23 cellular contexts compared by ENCODE assay signal in genomic region chr1:56050911-56051310, GRCh38.
DNase-seq lines count a peak whose midpoint lies in the region; ATAC-seq and TF ChIP-seq lines count a peak whose summit lies in the region.
"Had no signal": no experiment of that assay in that cellular context is flagged by ENCODE, and none has a peak within 500 bp of the region (broad histone marks: within the 10 kb centered on the region; RNA-seq: fewer than 3 reads in every experiment).

No MANE protein-coding gene starts in this region.

- H3K4me1 Mint-ChIP-seq in neural crest cell: peaks cover 19% of the 10 kb centered on the region
- H3K4me1 Mint-ChIP-seq: CD14-positive monocyte; CD8-positive, alpha-beta memory T cell had no signal

- TF ChIP-seq CTCF in astrocyte of the spinal cord (IDR thresholded peaks at IDR 0.05; ENCODE audit: low read depth, low read length): no peak
- no peak for TF ChIP-seq CTCF in neural crest cell (conservative IDR thresholded peaks at IDR 0.05)

- H3K4me3 ChIP-seq in astrocyte of the spinal cord (ENCODE audit: low read depth, low read length): no peak overlapping the region
- H3K4me3 ChIP-seq: A549; BLaER1 treated with 17β-estradiol and CSF1 and Interleukin-3, amounts not matched to agents 10 nM and 100 nM; GM12878; GM23248 had no signal

- no peak overlapping the region for H3K4me3 Mint-ChIP-seq in neural crest cell
- H3K4me3 Mint-ChIP-seq: CD14-positive monocyte; CD4-positive, alpha-beta T cell; CD8-positive, alpha-beta memory T cell had no signal

- no peaks in the 10 kb centered on the region for H3K36me3 Mint-ChIP-seq in neural crest cell (ENCODE audit: low read depth)
- H3K36me3 Mint-ChIP-seq: CD14-positive monocyte; CD8-positive, alpha-beta memory T cell had no signal

- no peaks in the 10 kb centered on the region for H3K9me3 Mint-ChIP-seq in neural crest cell

- no peaks in the 10 kb centered on the region for H3K27me3 Mint-ChIP-seq in neural crest cell (ENCODE audit: low read depth)
- H3K27me3 Mint-ChIP-seq: CD4-positive, alpha-beta T cell; CD8-positive, alpha-beta memory T cell had no signal

- in situ Hi-C loops in astrocyte of the spinal cord (cut with HindIII; ENCODE audit: low sequenced_read_pairs): no loop called here

- H3K27ac Mint-ChIP-seq in neural crest cell (ENCODE audit: unreplicated experiment): peak overlapping the region; percentile 13
- H3K27ac Mint-ChIP-seq: CD14-positive monocyte; CD4-positive, alpha-beta T cell; CD8-positive, alpha-beta memory T cell had no signal

- no peak for ATAC-seq in HG02840 (IDR thresholded peaks at IDR 0.05; ENCODE audit: low FRiP score, unreplicated experiment)
- ATAC-seq in SK-N-SH treated with all-trans-retinoic acid at 6 μM for 48 hours: no peak
- ATAC-seq: A549, GM12878 had no signal

- peak; percentile 51 for DNase-seq in astrocyte of the spinal cord (ENCODE audit: low read depth, low spot score)
- DNase-seq in kidney glomerular epithelial cell (lab: John Stamatoyannopoulos, UW): peak; percentile 34
- no peak for DNase-seq in neural crest cell (ENCODE audit: low read depth, low spot score)
- DNase-seq in stimulated activated naive CD4-positive, alpha-beta T cell treated with Interleukin-2 at 50 U/mL for 16 hours (lab: John Stamatoyannopoulos, UW): no peak
- DNase-seq: 8988T; ACHN; AML-193; BE2C; CD4-positive, alpha-beta T cell; CD8-positive, alpha-beta memory T cell; DMS 273 treated with DMSO at 0.1 percent for 48 hours; DMS79; EL; GDM1; GM23248; H7; HCEC 1CT had no signal

TF ChIP-seq in SK-N-SH treated with all-trans-retinoic acid at 6 μM for 48 hours, 23 proteins besides CTCF, POLR2A, EP300 and RAD21:
- TF ChIP-seq ZFP3 (CRISPR knock-in tag; IDR thresholded peaks at IDR 0.05) (no peak), BACH2 (CRISPR knock-in tag; IDR thresholded peaks at IDR 0.05; ENCODE audit: borderline replicate concordance) (no peak), ARNTL (CRISPR knock-in tag; IDR thresholded peaks at IDR 0.05; ENCODE audit: borderline replicate concordance, low read depth) (no peak), ZNF565 (CRISPR knock-in tag; conservative IDR thresholded peaks at IDR 0.05; ENCODE audit: low read depth) (no peak), SNAI2 (CRISPR knock-in tag; IDR thresholded peaks at IDR 0.05) (no peak), GLIS3 (CRISPR knock-in tag; IDR thresholded peaks at IDR 0.05) (no peak), TCF4 (CRISPR knock-in tag; IDR thresholded peaks at IDR 0.05; ENCODE audit: borderline replicate concordance) (no peak), CREB5 (CRISPR knock-in tag; IDR thresholded peaks at IDR 0.05; ENCODE audit: low read depth) (no peak), ZC3H10 (CRISPR knock-in tag; IDR thresholded peaks at IDR 0.05) (no peak), PATZ1 (CRISPR knock-in tag; IDR thresholded peaks at IDR 0.05; ENCODE audit: borderline replicate concordance) (no peak), PPARA (CRISPR knock-in tag; IDR thresholded peaks at IDR 0.05; ENCODE audit: borderline replicate concordance) (no peak), POU6F1 (CRISPR knock-in tag; IDR thresholded peaks at IDR 0.05; ENCODE audit: borderline replicate concordance, low read depth) (no peak), TSHZ2 (CRISPR knock-in tag; IDR thresholded peaks at IDR 0.05) (no peak)

Comparison
In these comparisons a context has a peak if more than half of its experiments do, and no peak if none do; other contexts are left out.
1. DNase-seq: peak in astrocyte of the spinal cord (single experiment) and kidney glomerular epithelial cell (single experiment); none in neural crest cell (single experiment) and stimulated activated naive CD4-positive, alpha-beta T cell treated with Interleukin-2 at 50 U/mL for 16 hours (single experiment).